Comparison of ENCODE assay signal across 9 cellular contexts in the genomic region with DNA sequence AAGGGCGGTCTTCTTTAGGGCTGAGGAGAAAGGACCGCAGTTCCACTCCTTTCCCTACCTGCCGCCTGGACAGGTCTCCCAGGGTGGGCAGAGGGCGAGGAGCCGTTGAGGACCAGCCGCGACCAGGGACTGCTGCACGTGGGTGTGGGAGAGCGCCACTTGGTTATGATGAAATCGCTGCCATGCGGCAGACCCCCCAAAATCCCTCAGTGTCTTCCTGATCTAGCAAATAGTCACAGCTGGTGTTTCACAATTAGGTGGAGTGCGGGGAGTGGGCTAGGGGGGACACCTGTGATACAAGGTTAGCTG. TPM values are rescaled to one million over a fixed set of nuclear protein-coding genes. Genes with fewer than 3 reads are reported as not detected.
DNase-seq lines count a peak whose midpoint lies in the region; ATAC-seq lines count a peak whose summit lies in the region.
"Had no signal": no experiment of that assay in that cellular context is flagged by ENCODE, and none has a peak within 500 bp of the region (broad histone marks: within the 10 kb centered on the region; RNA-seq: fewer than 3 reads in every experiment).

No MANE protein-coding gene starts in this region.

- no peaks in the 10 kb centered on the region for H3K36me3 Mint-ChIP-seq in activated T-helper 17 cell treated with anti-CD3 and anti-CD28 coated beads, Interleukin-2, amount 50 U/mL, for 72 hours (ENCODE audit: low read depth)
- H3K36me3 Mint-ChIP-seq in immature natural killer cell: no peaks in the 10 kb centered on the region
- H3K36me3 Mint-ChIP-seq in stimulated activated naive B cell treated with anti-CD40 and anti-IgM and Interleukin-4, amounts not matched to agents 10 μg/mL and 1 μg/mL and 100 μg/mL, for 72 hours: peaks cover 0 to 3% of the 10 kb centered on the region in 2 donors

- DNase-seq in NCI-H82 (lab: John Stamatoyannopoulos, UW) (peak; percentile 87), NCI-H82 treated with DMSO at 0.1 percent for 48 hours (lab: John Stamatoyannopoulos, UW; ENCODE audit: unreplicated experiment) (no peak), immature natural killer cell (no peak), ecto neural progenitor cell (ENCODE audit: low spot score) (no peak)
- no peak for DNase-seq in stimulated activated naive B cell treated with anti-CD40 and anti-IgM and Interleukin-4, amounts not matched to agents 10 μg/mL and 1 μg/mL and 100 μg/mL, for 72 hours
- DNase-seq: effector CD8-positive, alpha-beta T cell had no signal

- H3K27me3 Mint-ChIP-seq in activated T-helper 17 cell treated with anti-CD3 and anti-CD28 coated beads, Interleukin-2, amount 50 U/mL, for 72 hours: peaks cover 42% of the 10 kb centered on the region
- peaks cover 16 to 31% (median 24%) of the 10 kb centered on the region in 3 donors for H3K27me3 Mint-ChIP-seq in immature natural killer cell (ENCODE audit: low read depth in 3 of 3)
- peaks cover 43 to 50% of the 10 kb centered on the region in 2 donors for H3K27me3 Mint-ChIP-seq in stimulated activated naive B cell treated with anti-CD40 and anti-IgM and Interleukin-4, amounts not matched to agents 10 μg/mL and 1 μg/mL and 100 μg/mL, for 72 hours

- no peaks in the 10 kb centered on the region for H3K4me1 Mint-ChIP-seq in activated T-helper 17 cell treated with anti-CD3 and anti-CD28 coated beads, Interleukin-2, amount 50 U/mL, for 72 hours
- H3K4me1 Mint-ChIP-seq in immature natural killer cell: peaks cover 13 to 16% of the 10 kb centered on the region in 2 donors
- H3K4me1 Mint-ChIP-seq in stimulated activated naive B cell treated with anti-CD40 and anti-IgM and Interleukin-4, amounts not matched to agents 10 μg/mL and 1 μg/mL and 100 μg/mL, for 72 hours: peaks cover 16 to 23% of the 10 kb centered on the region in 2 donors

- no peak for ATAC-seq in activated T-helper 17 cell treated with anti-CD3 and anti-CD28 coated beads, Interleukin-2, amount 50 U/mL, for 72 hours (replicated peaks)
- no peak for ATAC-seq in stimulated activated naive B cell treated with anti-CD40 and anti-IgM and Interleukin-4, amounts not matched to agents 10 μg/mL and 1 μg/mL and 100 μg/mL, for 72 hours (replicated peaks)
- no peak for ATAC-seq in HG02642 (IDR thresholded peaks at IDR 0.05; ENCODE audit: poor library complexity, unreplicated experiment)
- no peak for ATAC-seq in HG02571 (IDR thresholded peaks at IDR 0.05; ENCODE audit: unreplicated experiment)

- no peak overlapping the region for H3K27ac Mint-ChIP-seq in activated T-helper 17 cell treated with anti-CD3 and anti-CD28 coated beads, Interleukin-2, amount 50 U/mL, for 72 hours
- peak overlapping the region in 1 of 6 donors; percentile 16 for H3K27ac Mint-ChIP-seq in immature natural killer cell
- H3K27ac Mint-ChIP-seq in stimulated activated naive B cell treated with anti-CD40 and anti-IgM and Interleukin-4, amounts not matched to agents 10 μg/mL and 1 μg/mL and 100 μg/mL, for 72 hours: peak overlapping the region; percentile 87

- peak overlapping the region; percentile 73 for H3K4me3 Mint-ChIP-seq in activated T-helper 17 cell treated with anti-CD3 and anti-CD28 coated beads, Interleukin-2, amount 50 U/mL, for 72 hours
- peak overlapping the region; percentile 75 to 89 (median 81) for H3K4me3 Mint-ChIP-seq in immature natural killer cell
- peak overlapping the region; percentile 84 to 85 for H3K4me3 Mint-ChIP-seq in stimulated activated naive B cell treated with anti-CD40 and anti-IgM and Interleukin-4, amounts not matched to agents 10 μg/mL and 1 μg/mL and 100 μg/mL, for 72 hours

- H3K9me3 Mint-ChIP-seq in activated T-helper 17 cell treated with anti-CD3 and anti-CD28 coated beads, Interleukin-2, amount 50 U/mL, for 72 hours: no peaks in the 10 kb centered on the region
- no peaks in the 10 kb centered on the region for H3K9me3 Mint-ChIP-seq in immature natural killer cell
- H3K9me3 Mint-ChIP-seq in stimulated activated naive B cell treated with anti-CD40 and anti-IgM and Interleukin-4, amounts not matched to agents 10 μg/mL and 1 μg/mL and 100 μg/mL, for 72 hours: no peaks in the 10 kb centered on the region

RNA-seq across cellular contexts. Expression of gene C3orf80, which starts 1.5 kb away (rescaled TPM):
- under 1 TPM in 1 of 2 donors, not detected in 1; 0.24 TPM for total RNA-seq in activated T-helper 17 cell treated with anti-CD3 and anti-CD28 coated beads, Interleukin-2, amount 50 U/mL, for 72 hours
- not detected for polyA plus RNA-seq in immature natural killer cell
